ENCODE assay signal across 8 cellular contexts in the genomic region with DNA sequence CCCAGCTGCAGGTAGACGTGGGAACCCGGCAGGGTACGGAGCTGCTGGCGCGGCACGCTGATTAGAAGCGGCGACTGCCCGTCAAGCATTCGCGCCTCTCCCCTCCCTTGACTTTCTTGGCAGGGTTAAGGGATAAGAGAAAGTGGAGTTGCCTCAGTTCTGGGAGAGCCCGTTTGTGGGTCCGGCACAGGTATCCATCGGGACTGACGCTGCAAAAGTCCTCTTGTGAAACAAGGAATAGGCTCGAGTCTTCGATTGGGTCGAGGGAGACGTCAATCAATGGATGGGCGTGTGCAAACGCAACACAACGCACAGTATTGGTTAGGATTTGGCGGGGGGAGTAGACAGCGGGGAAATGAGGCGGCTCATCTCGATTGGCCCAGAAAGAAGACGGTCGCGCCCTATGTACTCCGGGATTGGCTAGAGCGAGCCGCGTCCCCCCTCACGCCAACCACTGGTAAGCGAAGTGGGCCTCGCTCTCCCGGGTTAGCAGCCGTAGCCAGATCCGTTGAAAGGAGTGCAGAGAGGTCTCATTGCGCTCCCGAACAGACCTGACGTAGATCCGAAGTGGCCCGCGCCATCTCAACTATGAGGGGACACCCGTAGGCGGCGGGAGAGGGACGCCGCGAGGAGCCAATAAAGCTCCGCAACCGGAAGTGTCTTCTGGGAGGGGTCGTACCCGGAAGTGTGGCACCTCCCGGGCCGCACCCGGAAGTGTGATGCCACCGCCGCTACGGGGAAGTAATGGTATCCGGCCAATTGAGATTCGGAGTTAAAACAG. TPM values are rescaled to one million over a fixed set of nuclear protein-coding genes. Genes with fewer than 3 reads are reported as not detected.
DNase-seq lines count a peak whose midpoint lies in the region; ATAC-seq and TF ChIP-seq lines count a peak whose summit lies in the region.

A gene (plus strand): TSS at position 713 of the 781 bp plus-strand sequence. CDS start 296 bp downstream, outside the sequence.

- peaks cover 42% of the 10 kb centered on the region for H3K4me1 Mint-ChIP-seq in activated naive CD8-positive, alpha-beta T cell (ENCODE audit: low read depth)

- H3K4me3 Mint-ChIP-seq in activated naive CD8-positive, alpha-beta T cell: peak within 1 kb of the TSS; percentile 96

- 1% methylated on average over 38 to 63 of the region's 63 CpGs for WGBS in testis, 2 donors

- H3K9me3 Mint-ChIP-seq in activated naive CD8-positive, alpha-beta T cell (ENCODE audit: low read depth): no peaks in the 10 kb centered on the region

- intact Hi-C loops in testis (cut with DNase I; ENCODE audit: low total_unique reads): no loop called here

- TF ChIP-seq POLR2A in testis (IDR thresholded peaks at IDR 0.05): peak; percentile 75

- no peaks in the 10 kb centered on the region for H3K36me3 ChIP-seq in testis (ENCODE audit: low read depth, missing control alignments)

- peak; percentile 97 for ATAC-seq in HG02623 (IDR thresholded peaks at IDR 0.05; ENCODE audit: unreplicated experiment)
- peak; percentile 100 for ATAC-seq in omental fat pad (ENCODE audit: low FRiP score)

- POLR2A ChIA-PET in GM10248 (lab: Yijun Ruan, JAX): no interaction called here

- DNase-seq in GM10248 (ENCODE audit: extremely low spot score) (peak; percentile 97), NCI-H1105 (lab: John Stamatoyannopoulos, UW) (peak; percentile 94), SKM-1 treated with dmso at 0.1 percent for 144 hours (lab: John Stamatoyannopoulos, UW; ENCODE audit: unreplicated experiment) (peak; percentile 97), glomerular visceral epithelial cell (ENCODE audit: extremely low spot score) (peak; percentile 97), omental fat pad (ENCODE audit: low spot score) (peak; percentile 84), testis (peak; percentile 99)

- CTCF ChIA-PET in GM10248 (lab: Yijun Ruan, JAX): interaction anchor here (0.7 to 5.1 kb wide), 2 partner anchors 9 to 20 kb away, joined by 3 to 24 read pairs; no protein-coding TSS in a partner anchor

- no peaks in the 10 kb centered on the region for H3K9me3 ChIP-seq in testis

- peak within 1 kb of the TSS; percentile 88 to 93 for H3K27ac ChIP-seq in testis

- peaks cover 2% of the 10 kb centered on the region for H3K27me3 Mint-ChIP-seq in activated naive CD8-positive, alpha-beta T cell

- peak within 1 kb of the TSS; percentile 99 for H3K27ac Mint-ChIP-seq in activated naive CD8-positive, alpha-beta T cell

- H3K27me3 ChIP-seq in testis: no peaks in the 10 kb centered on the region

- no peak for TF ChIP-seq CTCF in GM10248 (IDR thresholded peaks at IDR 0.05; ENCODE audit: control extremely low read depth, extremely low read depth, low read depth, missing control alignments)
- TF ChIP-seq CTCF in omental fat pad (IDR thresholded peaks at IDR 0.05): no peak
- TF ChIP-seq CTCF in testis (IDR thresholded peaks at IDR 0.05): peak in 1 of 3 experiments; percentile 13

- peak within 1 kb of the TSS; percentile 85 to 94 for H3K4me3 ChIP-seq in testis

- peaks cover 19% of the 10 kb centered on the region for H3K36me3 Mint-ChIP-seq in activated naive CD8-positive, alpha-beta T cell

- H3K4me1 ChIP-seq in testis: peaks cover 11% of the 10 kb centered on the region

RNA-seq across cellular contexts. Expression of the gene that starts here (rescaled TPM):
- total RNA-seq in omental fat pad: 10 to 100 TPM; 19.0 to 27.6 (median 25.2) TPM
- total RNA-seq in testis: 10 to 100 TPM; 25.4 to 30.5 TPM
- 18.6 TPM for polyA plus RNA-seq in testis (ENCODE audit: insufficient read depth, low read depth, low replicate concordance)

Comparison
In these comparisons a context has a peak if more than half of its experiments do, and no peak if none do; other contexts are left out.
1. Peak in every context shown above with its lines: DNase-seq, ATAC-seq, H3K4me3 ChIP-seq and H3K27ac ChIP-seq.